In the genomic region with DNA sequence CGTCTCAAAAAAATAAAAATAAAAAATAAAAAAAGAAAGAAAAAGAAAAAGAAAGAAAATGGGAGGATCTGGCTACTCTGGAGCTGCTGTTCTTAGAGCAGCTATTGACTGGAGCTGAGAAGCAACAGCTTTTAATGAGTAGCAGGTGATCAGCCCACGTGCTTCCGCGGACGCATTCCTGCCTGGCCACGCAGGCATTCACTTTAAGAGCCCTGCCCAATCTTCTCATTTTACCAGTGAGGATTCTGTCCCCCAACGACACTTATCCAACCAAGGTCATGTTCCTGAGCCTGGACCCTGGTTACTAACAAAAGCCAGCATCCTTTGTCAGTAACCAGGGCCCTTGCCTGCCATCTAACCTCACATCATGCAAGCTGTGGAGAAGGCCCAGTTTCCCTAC, we compare ENCODE assay signal across 1 cellular context.
TF ChIP-seq lines count a peak whose summit lies in the region.

No MANE protein-coding gene starts in this region.

TF ChIP-seq in K562, 482 proteins besides CTCF, POLR2A, EP300 and RAD21 (continued from another document):
- TF ChIP-seq NCOR1 (IDR thresholded peaks at IDR 0.05): no peak
- no peak for TF ChIP-seq PURB (CRISPR knock-in tag; IDR thresholded peaks at IDR 0.05; ENCODE audit: low read depth)
- no peak for TF ChIP-seq ZNF699 (CRISPR knock-in tag; IDR thresholded peaks at IDR 0.05; ENCODE audit: insufficient replicate concordance)
- no peak for TF ChIP-seq KDM4B (IDR thresholded peaks at IDR 0.05; ENCODE audit: borderline replicate concordance in 2 of 2, low read depth in 1 of 2)
- no peak for TF ChIP-seq ERF (CRISPR knock-in tag; IDR thresholded peaks at IDR 0.05)
- no peak for TF ChIP-seq MEF2A (IDR thresholded peaks at IDR 0.05; ENCODE audit: control insufficient read depth, low read depth, low read length)
- TF ChIP-seq CLOCK (CRISPR knock-in tag; IDR thresholded peaks at IDR 0.05; ENCODE audit: borderline replicate concordance): no peak
- no peak for TF ChIP-seq ZNF239 (CRISPR knock-in tag; IDR thresholded peaks at IDR 0.05)
